ENCODE assay signal across 20 cellular contexts in genomic region chr7:105101864-105102263, GRCh38.
DNase-seq lines count a peak whose midpoint lies in the region; ATAC-seq, FAIRE-seq and TF ChIP-seq lines count a peak whose summit lies in the region.
"Had no signal": no experiment of that assay in that cellular context is flagged by ENCODE, and none has a peak within 500 bp of the region (broad histone marks: within the 10 kb centered on the region; RNA-seq: fewer than 3 reads in every experiment).

No MANE protein-coding gene starts in this region.

- BruUV-seq in HepG2 (replicated peaks; lab: Mats Ljungman, UMichigan) = no TSS peak

- H3K79me2 ChIP-seq in HepG2 (ENCODE audit: insufficient read depth, low read length) (no peaks in the 10 kb centered on the region), OCI-LY3 (ENCODE audit: low read length) (peaks cover 28% of the 10 kb centered on the region), smooth muscle cell (ENCODE audit: low read depth) (peaks cover 12% of the 10 kb centered on the region)

- WGBS in liver = 28% methylated on average over 4 of the region's 4 CpGs
- WGBS in HepG2 (ENCODE audit: low lambda C conversion rate) = 98% methylated on average over 4 of the region's 4 CpGs
- 96% methylated on average over 4 of the region's 4 CpGs for WGBS in smooth muscle cell (ENCODE audit: low lambda C conversion rate)

- no peak overlapping the region for H3K27ac ChIP-seq in liver (ENCODE audit: low read depth in 1 of 2, low read length in 2 of 2)
- no peak overlapping the region for H3K27ac ChIP-seq in HepG2 (ENCODE audit: extremely low read length, insufficient read depth, low read length)
- H3K27ac ChIP-seq in OCI-LY3 (ENCODE audit: low read length) = no peak overlapping the region
- H3K27ac ChIP-seq in smooth muscle cell (ENCODE audit: low read depth) = peak overlapping the region; percentile 34
- H3K27ac ChIP-seq: SJSA1, vagina had no signal

- no peak for TF ChIP-seq POLR2A in HepG2 (IDR thresholded peaks at IDR 0.05; ENCODE audit: insufficient read depth in 1 of 2, low read depth in 2 of 2, low read length in 2 of 2)

- H2AFZ ChIP-seq in HepG2 (ENCODE audit: low read length) = no peak overlapping the region
- no peak overlapping the region for H2AFZ ChIP-seq in OCI-LY3 (ENCODE audit: low read depth, low read length)
- H2AFZ ChIP-seq in smooth muscle cell (ENCODE audit: low read depth) = no peak overlapping the region

- CTCF ChIA-PET in HepG2 (lab: Yijun Ruan, JAX; ENCODE audit: low intra/inter-chr PET ratio, low total read pairs) = no interaction called here

- ATAC-seq in HepG2 = no peak
- ATAC-seq in GM21825 (IDR thresholded peaks at IDR 0.05; ENCODE audit: unreplicated experiment) = peak; percentile 46
- no peak for ATAC-seq in GM19467 (IDR thresholded peaks at IDR 0.05; ENCODE audit: unreplicated experiment)
- ATAC-seq in left ventricle myocardium superior = no peak

- no peak for DNase-seq in HepG2 (ENCODE audit: low spot score)
- DNase-seq in smooth muscle cell (lab: John Stamatoyannopoulos, UW; ENCODE audit: unreplicated experiment) = no peak
- no peak for DNase-seq in amniotic stem cell (lab: John Stamatoyannopoulos, UW)
- no peak for DNase-seq in left ventricle myocardium superior
- DNase-seq: activated CD4-positive, alpha-beta T cell treated with anti-CD3 and anti-CD28 coated beads for 48 hours; activated T-cell treated with anti-CD3 and anti-CD28 coated beads for 4 hours; effector CD4-positive, alpha-beta T cell; head of caudate nucleus; islet precursor cell; NCI-H2081; NCI-H510A treated with DMSO at 0.1 percent for 48 hours; nephron progenitor cell; T1000 had no signal

- H3K9me3 ChIP-seq in liver (ENCODE audit: control insufficient read depth in 4 of 4, low read length in 3 of 4) (no peaks in the 10 kb centered on the region), HepG2 (ENCODE audit: low read length) (no peaks in the 10 kb centered on the region), OCI-LY3 (ENCODE audit: insufficient read depth, low read length) (no peaks in the 10 kb centered on the region), smooth muscle cell (replicated peaks; ENCODE audit: low read depth) (no peaks in the 10 kb centered on the region)
- H3K9me3 ChIP-seq: SJSA1, vagina had no signal

- H3K4me2 ChIP-seq in HepG2 (ENCODE audit: low read depth, low read length) (no peak overlapping the region), OCI-LY3 (ENCODE audit: low read length) (peak overlapping the region; percentile 47), smooth muscle cell (no peak overlapping the region)

- intact Hi-C loops in HepG2 (cut with micrococcal nuclease; ENCODE audit: unreplicated experiment) (no loop called here), left ventricle myocardium superior (cut with micrococcal nuclease) (no loop called here)

- H3K4me3 ChIP-seq in liver (ENCODE audit: low read depth in 1 of 3, low read length in 3 of 3) = no peak overlapping the region
- H3K4me3 ChIP-seq in HepG2 (replicated peaks in 1 of 3; ENCODE audit: insufficient read depth in 1 of 3, low read depth in 2 of 3, low read length in 3 of 3) = no peak overlapping the region
- H3K4me3 ChIP-seq in OCI-LY3 (ENCODE audit: low read length) = no peak overlapping the region
- H3K4me3 ChIP-seq in smooth muscle cell = no peak overlapping the region
- H3K4me3 ChIP-seq: cardiac muscle cell, SJSA1, vagina had no signal

- TF ChIP-seq CTCF in liver (IDR thresholded peaks at IDR 0.05; ENCODE audit: low read depth, low read length, missing input control) (no peak), HepG2 (CRISPR knock-in tag; IDR thresholded peaks at IDR 0.05) (no peak), OCI-LY3 (IDR thresholded peaks at IDR 0.05; ENCODE audit: low read depth, low read length) (no peak), smooth muscle cell (IDR thresholded peaks at IDR 0.05; ENCODE audit: borderline replicate concordance, insufficient read depth, poor library complexity, severe bottlenecking) (no peak)

- H3K36me3 ChIP-seq in liver (ENCODE audit: control insufficient read depth in 4 of 4, insufficient read depth in 3 of 4, low read depth in 1 of 4, low read length in 3 of 4) (peaks cover 6 to 23% (median 22%) of the 10 kb centered on the region in 4 donors), HepG2 (replicated peaks in 1 of 2; ENCODE audit: control insufficient read depth in 1 of 2, insufficient read depth in 2 of 2, low read length in 2 of 2) (peaks cover 5 to 60% of the 10 kb centered on the region in 2 experiments), OCI-LY3 (replicated peaks; ENCODE audit: low read depth, low read length) (peaks cover 55% of the 10 kb centered on the region), smooth muscle cell (ENCODE audit: low read depth) (peaks cover 24% of the 10 kb centered on the region)

- H3F3A ChIP-seq in smooth muscle cell (ENCODE audit: low read depth) = peaks cover 17% of the 10 kb centered on the region

- H3K27me3 ChIP-seq in liver (ENCODE audit: control insufficient read depth in 4 of 4, insufficient read depth in 4 of 4, low read length in 3 of 4) = no peaks in the 10 kb centered on the region
- no peaks in the 10 kb centered on the region for H3K27me3 ChIP-seq in HepG2 (ENCODE audit: control insufficient read depth in 1 of 2, insufficient read depth in 2 of 2, low read length in 2 of 2)
- no peaks in the 10 kb centered on the region for H3K27me3 ChIP-seq in OCI-LY3 (ENCODE audit: low read depth, low read length)
- H3K27me3 ChIP-seq in smooth muscle cell (ENCODE audit: low read depth) = no peaks in the 10 kb centered on the region
- H3K27me3 ChIP-seq: cardiac muscle cell, SJSA1, vagina had no signal

- H3K4me1 ChIP-seq in liver (ENCODE audit: control insufficient read depth in 4 of 4, insufficient read depth in 4 of 4, low read length in 3 of 4) = peaks cover 0 to 5% (median 3%) of the 10 kb centered on the region in 4 donors
- H3K4me1 ChIP-seq in HepG2 (ENCODE audit: insufficient read depth, low read length) = no peaks in the 10 kb centered on the region
- peaks cover 49% of the 10 kb centered on the region for H3K4me1 ChIP-seq in OCI-LY3 (ENCODE audit: low read length)
- H3K4me1 ChIP-seq in smooth muscle cell (ENCODE audit: low read depth) = peaks cover 6% of the 10 kb centered on the region

- TF ChIP-seq RAD21 in liver (IDR thresholded peaks at IDR 0.05) (no peak), HepG2 (CRISPR knock-in tag; IDR thresholded peaks at IDR 0.05) (no peak)

- in situ Hi-C loops in HepG2 (cut with HindIII; ENCODE audit: extremely low pct_ligation_motif_present, low pct_unique_long_range_greater_than_20kb) = no loop called here

- no peak for FAIRE-seq in HepG2 (lab: Jason Lieb, UNC)

- POLR2A ChIA-PET in HepG2 (lab: Yijun Ruan, JAX) = no interaction called here

- no peak for TF ChIP-seq EP300 in HepG2 (IDR thresholded peaks at IDR 0.05; ENCODE audit: low read depth in 2 of 2, low read length in 2 of 2)
- no peak for TF ChIP-seq EP300 in HepG2 (CRISPR knock-in tag; IDR thresholded peaks at IDR 0.05; ENCODE audit: borderline replicate concordance)

- H3K9ac ChIP-seq in liver (ENCODE audit: low read depth in 1 of 2, low read length in 2 of 2) = no peak overlapping the region
- H3K9ac ChIP-seq in HepG2 (ENCODE audit: insufficient read depth, low read depth, low read length) = no peak overlapping the region
- no peak overlapping the region for H3K9ac ChIP-seq in OCI-LY3 (ENCODE audit: low read length)
- no peak overlapping the region for H3K9ac ChIP-seq in smooth muscle cell (ENCODE audit: low read depth)

- H4K20me1 ChIP-seq in HepG2 (ENCODE audit: insufficient read depth, low read length) = no peaks in the 10 kb centered on the region
- H4K20me1 ChIP-seq in OCI-LY3 (ENCODE audit: insufficient read depth, low read length) = peaks cover 43% of the 10 kb centered on the region
- H4K20me1 ChIP-seq in smooth muscle cell (ENCODE audit: low read depth) = peaks cover 53% of the 10 kb centered on the region

TF ChIP-seq in liver, 16 proteins besides CTCF, POLR2A, EP300 and RAD21 (continues in another document):
- no peak for TF ChIP-seq NR2F2 (IDR thresholded peaks at IDR 0.05)
- peak; percentile 26 for TF ChIP-seq FOXA2 (IDR thresholded peaks at IDR 0.05)

TF ChIP-seq in HepG2, 621 proteins besides CTCF, POLR2A, EP300 and RAD21:
- TF ChIP-seq ZUFSP (CRISPR knock-in tag; IDR thresholded peaks at IDR 0.05; ENCODE audit: borderline replicate concordance) (no peak), SETDB1 (CRISPR knock-in tag; IDR thresholded peaks at IDR 0.05; ENCODE audit: borderline replicate concordance) (no peak)
